ENCODE assay signal across 21 cellular contexts in the genomic region with DNA sequence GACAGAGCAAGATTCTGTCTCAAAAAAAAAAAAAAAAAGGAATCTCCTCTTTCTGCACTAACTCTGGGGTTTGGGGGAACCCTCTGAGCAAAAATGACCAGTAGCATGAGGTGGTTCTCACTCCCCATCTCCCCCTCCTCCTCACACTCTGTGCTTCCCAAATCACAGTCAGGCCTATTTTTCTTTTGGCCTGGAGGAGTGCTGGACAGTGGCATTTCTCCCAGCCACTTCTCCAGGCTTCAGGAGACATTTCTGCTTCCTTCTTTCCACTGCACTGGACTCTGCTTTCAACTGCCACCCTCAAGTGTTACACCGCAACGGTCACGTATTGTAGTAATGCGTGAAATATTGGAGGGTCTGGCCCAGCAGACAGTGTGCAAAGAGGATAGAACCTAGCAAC.
"Had no signal": no experiment of that assay in that cellular context is flagged by ENCODE, and none has a peak within 500 bp of the region (broad histone marks: within the 10 kb centered on the region; RNA-seq: fewer than 3 reads in every experiment).

No MANE protein-coding gene starts in this region.

- ATAC-seq: K562, Panc1, PC-3 had no signal

- H3K4me2 ChIP-seq: KMS-11 had no signal

- H3K27ac ChIP-seq: KMS-11, RWPE1 had no signal

- H3K4me3 ChIP-seq: K562 had no signal

- DNase-seq: Kasumi-1; MM.1S; NCI-H1092 treated with DMSO at 0.1 percent for 48 hours; NCI-H1436; NCI-H187; NCI-H2029; NCI-H2081 treated with DMSO at 0.1 percent for 48 hours; NCI-H2171; NCI-H226; NCI-H446; NCI-H510A; NCI-H524 treated with DMSO at 0.1 percent for 48 hours; NCI-H69; NCI-H774; NK-92 treated with Interleukin-12 subunit alpha and Interleukin-12 subunit beta, amount 100 ng/mL, for 24 hours; PC-3; SHP77 had no signal

- H3K9ac ChIP-seq: KMS-11 had no signal
